In the genomic region with DNA sequence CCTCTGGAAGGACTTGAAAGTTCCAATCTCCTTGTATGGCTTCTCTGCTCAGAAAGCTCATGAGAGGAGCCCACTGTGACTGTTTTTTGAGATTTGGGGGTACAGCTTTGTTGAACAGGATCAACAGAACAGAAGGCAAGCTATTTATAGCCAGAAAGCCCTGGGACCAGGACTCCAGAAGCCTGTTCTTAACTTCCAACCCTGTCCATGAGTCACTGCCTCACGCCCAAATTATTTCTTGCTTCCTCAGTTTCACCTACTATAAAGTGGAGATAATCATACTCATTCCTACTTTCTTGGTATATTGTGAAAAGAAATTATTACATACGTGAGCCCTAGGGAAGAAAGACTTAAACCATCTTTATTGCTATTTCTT, we compare ENCODE assay signal across 20 cellular contexts.
DNase-seq lines count a peak whose midpoint lies in the region; ATAC-seq, FAIRE-seq and TF ChIP-seq lines count a peak whose summit lies in the region.
"Had no signal": no experiment of that assay in that cellular context is flagged by ENCODE, and none has a peak within 500 bp of the region (broad histone marks: within the 10 kb centered on the region; RNA-seq: fewer than 3 reads in every experiment).

No MANE protein-coding gene starts in this region.

- H3K36me3 ChIP-seq in A673 (ENCODE audit: insufficient read depth, low read length, poor library complexity, severe bottlenecking) (no peaks in the 10 kb centered on the region), GM12878 (ENCODE audit: control insufficient read depth in 2 of 2, insufficient read depth in 2 of 2, low read length in 1 of 2) (no peaks in the 10 kb centered on the region), small intestine (ENCODE audit: control insufficient read depth in 2 of 2, insufficient read depth in 2 of 2, low read length in 2 of 2) (no peaks in the 10 kb centered on the region)

- FAIRE-seq in GM12892 (lab: Jason Lieb, UNC) = peak; percentile 56
- no peak for FAIRE-seq in GM12878 (lab: Jason Lieb, UNC)
- FAIRE-seq in small intestine (lab: Jason Lieb, UNC) = no peak
- FAIRE-seq: D721Med, G401.6 had no signal

- H3K4me3 ChIP-seq in A673 (ENCODE audit: low read depth, low read length, poor library complexity, severe bottlenecking) (no peak overlapping the region), GM12878 (no peak overlapping the region), small intestine (ENCODE audit: low read depth in 1 of 2, low read length in 2 of 2) (no peak overlapping the region)
- H3K4me3 ChIP-seq: GM23338 had no signal

- no peaks in the 10 kb centered on the region for H3K27me3 ChIP-seq in A673 (replicated peaks; ENCODE audit: insufficient read depth, low read depth, low read length, poor library complexity)
- no peaks in the 10 kb centered on the region for H3K27me3 ChIP-seq in GM12878 (replicated peaks in 1 of 2; ENCODE audit: control insufficient read depth in 2 of 2, insufficient read depth in 2 of 2, low read length in 1 of 2)
- no peaks in the 10 kb centered on the region for H3K27me3 ChIP-seq in small intestine (ENCODE audit: control insufficient read depth in 2 of 2, insufficient read depth in 2 of 2, low read length in 2 of 2)

- no peak for TF ChIP-seq RAD21 in GM12878 (IDR thresholded peaks at IDR 0.05; ENCODE audit: insufficient read depth, low read depth, low read length)

- no peaks in the 10 kb centered on the region for H3K36me3 Mint-ChIP-seq in neural crest cell (ENCODE audit: low read depth)
- H3K36me3 Mint-ChIP-seq: CD8-positive, alpha-beta T cell had no signal

- H3K9me3 ChIP-seq in A673 (ENCODE audit: low read depth, low read length, poor library complexity, severe bottlenecking) = no peaks in the 10 kb centered on the region
- H3K9me3 ChIP-seq in GM12878 (replicated peaks; ENCODE audit: control insufficient read depth, insufficient read depth, low read length) = peaks cover 6% of the 10 kb centered on the region; the same call in 2 of the 3 replicates
- no peaks in the 10 kb centered on the region for H3K9me3 ChIP-seq in small intestine (ENCODE audit: control insufficient read depth, low read depth)

- ATAC-seq in GM12878 (no peak), GM19452 (IDR thresholded peaks at IDR 0.05; ENCODE audit: unreplicated experiment) (no peak)
- ATAC-seq: CD8-positive, alpha-beta T cell; GM23338 had no signal

- peaks cover 5% of the 10 kb centered on the region for H3K4me1 ChIP-seq in A673 (ENCODE audit: insufficient read depth, low read length, poor library complexity, severe bottlenecking)
- H3K4me1 ChIP-seq in GM12878 (ENCODE audit: control insufficient read depth, insufficient read depth, low read length) = peaks cover 26% of the 10 kb centered on the region
- no peaks in the 10 kb centered on the region for H3K4me1 ChIP-seq in small intestine (ENCODE audit: control insufficient read depth in 2 of 2, insufficient read depth in 1 of 2, low read depth in 1 of 2, low read length in 1 of 2)

- RAD21 ChIA-PET in GM12878 (lab: Charles Lee; ENCODE audit: unreplicated experiment) = interaction anchor here (0.8 to 1.7 kb wide), 12 partner anchors 9 to 127 kb away, joined by 3 to 7 read pairs (median 3); no protein-coding TSS in a partner anchor

- H3K4me3 Mint-ChIP-seq in neural crest cell = no peak overlapping the region
- H3K4me3 Mint-ChIP-seq: CD8-positive, alpha-beta T cell; GM23338 had no signal

- intact Hi-C loops in A673 (cut with micrococcal nuclease; ENCODE audit: unreplicated experiment) (no loop called here), GM12878 (cut with micrococcal nuclease; ENCODE audit: unreplicated experiment) (loop anchor here (5.0 kb wide), 2 partner anchors 109 to 124 kb away; no protein-coding TSS in a partner anchor)

- no peaks in the 10 kb centered on the region for H4K20me1 ChIP-seq in GM12878 (ENCODE audit: control insufficient read depth, insufficient read depth)

- no peak for DNase-seq in A673 (ENCODE audit: low spot score)
- no peak for DNase-seq in GM12892 (ENCODE audit: insufficient read length)
- DNase-seq in GM12878 (ENCODE audit: low read depth, low spot score) = no peak
- no peak for DNase-seq in neural crest cell (ENCODE audit: low read depth, low spot score)
- no peak for DNase-seq in small intestine
- no peak for DNase-seq in GM19240 (ENCODE audit: insufficient read length, low spot score)
- DNase-seq in T-helper 2 cell = no peak
- DNase-seq: AML-193; CD8-positive, alpha-beta T cell; COR-L47; DMS153; EL; H7; IMR-90 had no signal

- H3K27me3 Mint-ChIP-seq in neural crest cell (ENCODE audit: low read depth) = no peaks in the 10 kb centered on the region

- peak overlapping the region; percentile 66; the same call in 1 of the 2 replicates for H3K4me2 ChIP-seq in GM12878 (ENCODE audit: control insufficient read depth, insufficient read depth)
- H3K4me2 ChIP-seq: GM23338 had no signal

- 94% methylated on average over 2 of the region's 2 CpGs for WGBS in GM12878 (ENCODE audit: insufficient coverage, insufficient replicate concordance, low lambda C conversion rate, missing lambda C conversion rate)
- 96 to 98% (median 97%) methylated on average over 2 of the region's 2 CpGs for WGBS in small intestine, 3 donors

- peaks cover 4% of the 10 kb centered on the region for H3K9me3 Mint-ChIP-seq in neural crest cell
- H3K9me3 Mint-ChIP-seq: CD8-positive, alpha-beta T cell; GM23338 had no signal

- in situ Hi-C loops in GM12878 (cut with MboI) = no loop called here

- H3K4me1 Mint-ChIP-seq in neural crest cell = peaks cover 23% of the 10 kb centered on the region
- H3K4me1 Mint-ChIP-seq: GM23338 had no signal

- peak overlapping the region; percentile 56; the same call in 1 of the 2 replicates for H3K9ac ChIP-seq in GM12878 (ENCODE audit: control insufficient read depth, insufficient read depth, low read length)

- H3K79me2 ChIP-seq in GM12878 (ENCODE audit: control insufficient read depth, insufficient read depth, low read length) = no peaks in the 10 kb centered on the region

- no TSS peak for BruUV-seq in A673 (replicated peaks; lab: Mats Ljungman, UMichigan)
- no TSS peak for BruUV-seq in GM12878 (replicated peaks; lab: Mats Ljungman, UMichigan)

- TF ChIP-seq POLR2A in GM12892 (IDR thresholded peaks at IDR 0.05; ENCODE audit: low read depth, low read length) (no peak), GM12878 (IDR thresholded peaks at IDR 0.05; ENCODE audit: low read depth, low read length) (no peak)

- H3K27ac ChIP-seq in A673 (ENCODE audit: low read depth, low read length, poor library complexity, severe bottlenecking) = peak overlapping the region; percentile 31
- peak overlapping the region; percentile 94 for H3K27ac ChIP-seq in GM12878 (ENCODE audit: control insufficient read depth, insufficient read depth)
- no peak overlapping the region for H3K27ac ChIP-seq in small intestine (ENCODE audit: low read depth in 1 of 2, low read length in 1 of 2)
- H3K27ac ChIP-seq: 22Rv1, C4-2B had no signal

- CTCF ChIA-PET in A673 (lab: Charles Lee) = interaction anchor here (0.9 kb wide), 1 partner anchor 103 kb away, joined by 3 read pairs; no protein-coding TSS in a partner anchor
- CTCF ChIA-PET in GM12878 (lab: Yijun Ruan, JAX) = interaction anchor here (0.7 to 1.3 kb wide), 5 partner anchors 10 to 123 kb away, joined by 3 to 5 read pairs (median 4); no protein-coding TSS in a partner anchor

- H2AFZ ChIP-seq in GM12878 (ENCODE audit: control insufficient read depth, low read depth, low read length) = no peak overlapping the region; the same call in 1 of the 2 replicates

- SMC1A ChIA-PET in GM12878 (lab: Charles Lee; ENCODE audit: uncharacterized antibody, unreplicated experiment) = interaction anchor here (0.6 to 1.9 kb wide), 22 partner anchors 9 to 447 kb away, joined by 3 to 9 read pairs (median 4); no protein-coding TSS in a partner anchor

- TF ChIP-seq EP300 in GM12878 (IDR thresholded peaks at IDR 0.05; ENCODE audit: borderline replicate concordance in 1 of 2, control insufficient read depth in 1 of 2, low read depth in 2 of 2, low read length in 2 of 2) = no peak

- peak overlapping the region; percentile 13 for H3K27ac Mint-ChIP-seq in neural crest cell (ENCODE audit: unreplicated experiment)
- H3K27ac Mint-ChIP-seq: CD8-positive, alpha-beta T cell; GM23338 had no signal

- POLR2A ChIA-PET in A673 (lab: Charles Lee; ENCODE audit: low non-redundant PET) (interaction anchor here (0.6 kb wide), 1 partner anchor 15 kb away, joined by 3 read pairs; no protein-coding TSS in a partner anchor), GM12878 (lab: Charles Lee) (interaction anchor here (0.8 kb wide), 1 partner anchor 114 kb away, joined by 4 read pairs; no protein-coding TSS in a partner anchor)

- TF ChIP-seq CTCF in A673 (conservative IDR thresholded peaks at IDR 0.05; ENCODE audit: low read depth, low read length) (no peak), GM12878 (IDR thresholded peaks at IDR 0.05 in 2 of 3, conservative IDR thresholded peaks at IDR 0.05 in 1 of 3; ENCODE audit: control insufficient read depth in 2 of 3, extremely low read depth in 1 of 3, insufficient read depth in 1 of 3, low read depth in 3 of 3, low read length in 3 of 3) (no peak), neural crest cell (conservative IDR thresholded peaks at IDR 0.05) (no peak)

TF ChIP-seq in GM12878, 131 proteins besides CTCF, POLR2A, EP300 and RAD21 (continues in another document):
- TF ChIP-seq, protein P1, sequence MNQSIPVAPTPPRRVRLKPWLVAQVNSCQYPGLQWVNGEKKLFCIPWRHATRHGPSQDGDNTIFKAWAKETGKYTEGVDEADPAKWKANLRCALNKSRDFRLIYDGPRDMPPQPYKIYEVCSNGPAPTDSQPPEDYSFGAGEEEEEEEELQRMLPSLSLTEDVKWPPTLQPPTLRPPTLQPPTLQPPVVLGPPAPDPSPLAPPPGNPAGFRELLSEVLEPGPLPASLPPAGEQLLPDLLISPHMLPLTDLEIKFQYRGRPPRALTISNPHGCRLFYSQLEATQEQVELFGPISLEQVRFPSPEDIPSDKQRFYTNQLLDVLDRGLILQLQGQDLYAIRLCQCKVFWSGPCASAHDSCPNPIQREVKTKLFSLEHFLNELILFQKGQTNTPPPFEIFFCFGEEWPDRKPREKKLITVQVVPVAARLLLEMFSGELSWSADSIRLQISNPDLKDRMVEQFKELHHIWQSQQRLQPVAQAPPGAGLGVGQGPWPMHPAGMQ (IDR thresholded peaks at IDR 0.05; ENCODE audit: borderline replicate concordance) = no peak
- TF ChIP-seq TARDBP (IDR thresholded peaks at IDR 0.05; ENCODE audit: borderline replicate concordance) (no peak), BACH1 (IDR thresholded peaks at IDR 0.05; ENCODE audit: borderline replicate concordance) (no peak), CHD4 (IDR thresholded peaks at IDR 0.05) (no peak), TBL1XR1 (IDR thresholded peaks at IDR 0.05; ENCODE audit: low read depth, low read length) (no peak), JUNB (IDR thresholded peaks at IDR 0.05) (no peak), ZZZ3 (IDR thresholded peaks at IDR 0.05; ENCODE audit: control insufficient read depth, insufficient read length, low read depth) (no peak), RFX5 (IDR thresholded peaks at IDR 0.05; ENCODE audit: low read depth, low read length) (no peak), JUND (IDR thresholded peaks at IDR 0.05; ENCODE audit: low read depth, low read length) (no peak)

Comparison
In these comparisons a context has a peak if more than half of its experiments do, and no peak if none do; other contexts are left out.
1. H3K27ac ChIP-seq: peak in A673 (single experiment) and GM12878 (single experiment); none in small intestine (0 of 2).